23 cellular contexts compared by ENCODE assay signal in genomic region chr5:170368593-170368992, GRCh38. TPM values are rescaled to one million over a fixed set of nuclear protein-coding genes. Genes with fewer than 3 reads are reported as not detected.
"Had no signal": no experiment of that assay in that cellular context is flagged by ENCODE, and none has a peak within 500 bp of the region (broad histone marks: within the 10 kb centered on the region; RNA-seq: fewer than 3 reads in every experiment).

No MANE protein-coding gene starts in this region.

- H3K27me3 ChIP-seq: ovary, spleen, suprapubic skin, tibial artery, uterus had no signal

- H3K4me1 ChIP-seq: left ventricle myocardium inferior, prostate gland, suprapubic skin, tibial artery, uterus had no signal

- DNase-seq: islet precursor cell; left ventricle myocardium inferior; midbrain; mucosa of descending colon; naive thymus-derived CD4-positive, alpha-beta T cell; ovary; posterior cingulate gyrus; retina; right cardiac atrium; small intestine; spleen; stimulated activated CD4-positive, alpha-beta T cell treated with anti-CD3 and anti-CD28 coated beads, Interleukin-4, amount 100 ng/mL, for 24 hours; stimulated activated naive CD4-positive, alpha-beta T cell; tibial artery; trophoblast cell; uterus had no signal

- H3K27ac ChIP-seq: left ventricle myocardium inferior, ovary, prostate gland, spleen, suprapubic skin, thoracic aorta, tibial artery, uterus had no signal

- H3K36me3 ChIP-seq: left ventricle myocardium inferior, ovary, prostate gland, spleen, suprapubic skin, thoracic aorta, tibial artery, uterus had no signal

- H3K9me3 ChIP-seq: left ventricle myocardium inferior, mucosa of descending colon, ovary, prostate gland, spleen, suprapubic skin, thoracic aorta, tibial artery, uterus had no signal

- H3K4me3 ChIP-seq: left ventricle myocardium inferior, lung, mucosa of descending colon, ovary, prostate gland, spleen, suprapubic skin, thoracic aorta, tibial artery, uterus had no signal

RNA-seq across cellular contexts. Expression of gene KCNMB1, which starts 20.6 kb away (rescaled TPM):
- total RNA-seq: myocyte; natural killer cell treated with Interleukin-12 subunit alpha and Interleukin-12 subunit beta and Interleukin-15 and Interleukin-18, amount 100 ng/mL, for 72 hours had no signal
- polyA plus RNA-seq: naive thymus-derived CD4-positive, alpha-beta T cell; neural cell had no signal
